Comparison of ENCODE assay signal across 19 cellular contexts in the genomic region with DNA sequence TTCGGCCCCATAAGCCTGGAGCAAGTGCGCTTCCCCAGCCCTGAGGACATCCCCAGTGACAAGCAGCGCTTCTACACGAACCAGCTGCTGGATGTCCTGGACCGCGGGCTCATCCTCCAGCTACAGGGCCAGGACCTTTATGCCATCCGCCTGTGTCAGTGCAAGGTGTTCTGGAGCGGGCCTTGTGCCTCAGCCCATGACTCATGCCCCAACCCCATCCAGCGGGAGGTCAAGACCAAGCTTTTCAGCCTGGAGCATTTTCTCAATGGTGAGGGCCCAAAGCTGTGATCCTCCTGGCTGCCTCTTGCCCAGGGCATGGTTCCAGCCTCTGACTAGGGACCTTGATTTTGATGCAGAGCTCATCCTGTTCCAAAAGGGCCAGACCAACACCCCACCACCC. TPM values are rescaled to one million over a fixed set of nuclear protein-coding genes. Genes with fewer than 3 reads are reported as not detected.
DNase-seq lines count a peak whose midpoint lies in the region; ATAC-seq, FAIRE-seq and TF ChIP-seq lines count a peak whose summit lies in the region.
"Had no signal": no experiment of that assay in that cellular context is flagged by ENCODE, and none has a peak within 500 bp of the region (broad histone marks: within the 10 kb centered on the region; RNA-seq: fewer than 3 reads in every experiment).

No MANE protein-coding gene starts in this region.

- no peak for ATAC-seq in activated naive CD4-positive, alpha-beta T cell treated with anti-CD3 and anti-CD28 coated beads, Interleukin-2, amount 50 U/mL, for 72 hours
- peak; percentile 3 for ATAC-seq in K562
- ATAC-seq in stimulated activated effector memory CD8-positive, alpha-beta T cell treated with anti-CD3 and anti-CD28 coated beads, Interleukin-12 subunit alpha, Interleukin-12 subunit beta, amount 100 ng/mL, for 72 hours, result no peak
- ATAC-seq in HG03521 (IDR thresholded peaks at IDR 0.05; ENCODE audit: unreplicated experiment), result no peak
- ATAC-seq: T-helper 17 cell had no signal

- in situ Hi-C loops in K562 (cut with MboI), result no loop called here

- peaks cover 0 to 21% of the 10 kb centered on the region in 2 experiments; a peak in 2 of 5 replicates for H3K4me1 ChIP-seq in K562 (replicated peaks in 1 of 2; ENCODE audit: control insufficient read depth in 2 of 2, insufficient read depth in 2 of 2, low read length in 2 of 2)
- H3K4me1 ChIP-seq: vagina had no signal

- H4K20me1 ChIP-seq in K562 (replicated peaks; ENCODE audit: control insufficient read depth, insufficient read depth, low read length), result peaks cover 3% of the 10 kb centered on the region

- no peak for TF ChIP-seq POLR2A in K562 (conservative IDR thresholded peaks at IDR 0.05)

- intact Hi-C loops in K562 (cut with micrococcal nuclease), result no loop called here

- H3K36me3 ChIP-seq in K562 (ENCODE audit: control insufficient read depth, insufficient read depth, low read length), result peaks cover 14% of the 10 kb centered on the region; the same call in 2 of the 3 replicates

- no peaks in the 10 kb centered on the region for H3K9me3 Mint-ChIP-seq in activated naive CD4-positive, alpha-beta T cell treated with anti-CD3 and anti-CD28 coated beads, Interleukin-2, amount 50 U/mL, for 72 hours
- H3K9me3 Mint-ChIP-seq in stimulated activated effector memory CD8-positive, alpha-beta T cell treated with anti-CD3 and anti-CD28 coated beads, Interleukin-12 subunit alpha, Interleukin-12 subunit beta, amount 100 ng/mL, for 72 hours, result no peaks in the 10 kb centered on the region
- H3K9me3 Mint-ChIP-seq: CD4-positive, CD25-positive, alpha-beta regulatory T cell; nephron had no signal

- TF ChIP-seq EP300 in K562 (IDR thresholded peaks at IDR 0.05; ENCODE audit: low read length), result no peak

- DNase-seq in activated naive CD4-positive, alpha-beta T cell treated with anti-CD3 and anti-CD28 coated beads, Interleukin-2, amount 50 U/mL, for 72 hours (ENCODE audit: low spot score in 2 of 2), result no peak
- DNase-seq in activated naive CD4-positive, alpha-beta T cell treated with Interleukin-2 at 50 U/mL for 16 hours, result no peak
- DNase-seq in MV-4-11 (lab: John Stamatoyannopoulos, UW) (peak; percentile 53), K562 (ENCODE audit: extremely low read depth in 1 of 4, low spot score in 3 of 4) (no peak), DMS153 (lab: John Stamatoyannopoulos, UW) (no peak), mucosa of gallbladder (ENCODE audit: low spot score) (no peak)
- no peak for DNase-seq in stimulated activated effector memory CD8-positive, alpha-beta T cell treated with anti-CD3 and anti-CD28 coated beads, Interleukin-12 subunit alpha, Interleukin-12 subunit beta, amount 100 ng/mL, for 72 hours (ENCODE audit: low spot score in 2 of 2)
- DNase-seq: cortex of kidney; Kasumi-1; NCI-H1417 treated with DMSO at 0.1 percent for 48 hours; stimulated activated CD4-positive, alpha-beta T cell treated with anti-CD3 and anti-CD28 coated beads, Interleukin-4, amount 100 ng/mL, for 4 hours; T-helper 17 cell had no signal

- FAIRE-seq in K562 (lab: Jason Lieb, UNC), result no peak
- FAIRE-seq: A204.1, endothelial cell of umbilical vein had no signal

- H3K27ac ChIP-seq in K562 (ENCODE audit: extremely low read depth, low read depth, low read length), result no peak overlapping the region
- H3K27ac ChIP-seq: vagina had no signal

- no TSS peak for BruUV-seq in K562 (replicated peaks; lab: Mats Ljungman, UMichigan)

- no peaks in the 10 kb centered on the region for H3K36me3 Mint-ChIP-seq in activated naive CD4-positive, alpha-beta T cell treated with anti-CD3 and anti-CD28 coated beads, Interleukin-2, amount 50 U/mL, for 72 hours
- H3K36me3 Mint-ChIP-seq in stimulated activated effector memory CD8-positive, alpha-beta T cell treated with anti-CD3 and anti-CD28 coated beads, Interleukin-12 subunit alpha, Interleukin-12 subunit beta, amount 100 ng/mL, for 72 hours, result peaks cover 67% of the 10 kb centered on the region

- no peak overlapping the region for H3K4me3 Mint-ChIP-seq in stimulated activated effector memory CD8-positive, alpha-beta T cell treated with anti-CD3 and anti-CD28 coated beads, Interleukin-12 subunit alpha, Interleukin-12 subunit beta, amount 100 ng/mL, for 72 hours
- H3K4me3 Mint-ChIP-seq: CD4-positive, CD25-positive, alpha-beta regulatory T cell; nephron; T-helper 17 cell had no signal

- no peak for TF ChIP-seq RAD21 in K562 (CRISPR knock-in tag; conservative IDR thresholded peaks at IDR 0.05 in 1 of 2, IDR thresholded peaks at IDR 0.05 in 1 of 2)

- POLR2A ChIA-PET in K562 (lab: Yijun Ruan, JAX), result interaction anchor here (0.6 to 4.5 kb wide), 14 partner anchors 8 to 542 kb away, joined by 3 to 28 read pairs (median 3); a partner anchor contains a TSS

- no peak overlapping the region for H3K4me3 ChIP-seq in K562
- H3K4me3 ChIP-seq: vagina had no signal

- no peak overlapping the region for H2AFZ ChIP-seq in K562 (ENCODE audit: low read depth, low read length)

- no peak for TF ChIP-seq CTCF in K562 (IDR thresholded peaks at IDR 0.05 in 2 of 3, conservative IDR thresholded peaks at IDR 0.05 in 1 of 3; ENCODE audit: insufficient read depth in 2 of 3, low read depth in 1 of 3, low read length in 3 of 3)

- peaks cover 20 to 26% of the 10 kb centered on the region in 2 experiments; a peak in 4 of 5 replicates for H3K27me3 ChIP-seq in K562 (ENCODE audit: control insufficient read depth in 2 of 2, insufficient read depth in 2 of 2, low read length in 2 of 2)
- H3K27me3 ChIP-seq: vagina had no signal

- no peaks in the 10 kb centered on the region for H3K9me1 ChIP-seq in K562 (ENCODE audit: control insufficient read depth, insufficient read depth, low read length)

- CTCF ChIA-PET in K562 (lab: Yijun Ruan, JAX; ENCODE audit: low intra/inter-chr PET ratio), result no interaction called here

- WGBS in K562 (ENCODE audit: insufficient coverage, low coverage, missing lambda C conversion rate), result 51% methylated on average over 9 of the region's 9 CpGs

- H3K79me2 ChIP-seq in K562 (ENCODE audit: control insufficient read depth, insufficient read depth, low read length), result no peaks in the 10 kb centered on the region

- H3K27ac Mint-ChIP-seq in activated naive CD4-positive, alpha-beta T cell treated with anti-CD3 and anti-CD28 coated beads, Interleukin-2, amount 50 U/mL, for 72 hours, result peak overlapping the region; percentile 10 to 85
- H3K27ac Mint-ChIP-seq in stimulated activated effector memory CD8-positive, alpha-beta T cell treated with anti-CD3 and anti-CD28 coated beads, Interleukin-12 subunit alpha, Interleukin-12 subunit beta, amount 100 ng/mL, for 72 hours, result peak overlapping the region; percentile 74
- H3K27ac Mint-ChIP-seq: nephron, T-helper 17 cell had no signal

- H3K9ac ChIP-seq in K562 (ENCODE audit: insufficient read depth in 1 of 2, low read depth in 2 of 2, low read length in 2 of 2), result no peak overlapping the region

- no peaks in the 10 kb centered on the region for H3K4me1 Mint-ChIP-seq in stimulated activated effector memory CD8-positive, alpha-beta T cell treated with anti-CD3 and anti-CD28 coated beads, Interleukin-12 subunit alpha, Interleukin-12 subunit beta, amount 100 ng/mL, for 72 hours
- H3K4me1 Mint-ChIP-seq: nephron had no signal

- no peaks in the 10 kb centered on the region for H3K9me3 ChIP-seq in K562 (replicated peaks; ENCODE audit: control insufficient read depth, insufficient read depth, low read depth, low read length)
- H3K9me3 ChIP-seq: vagina had no signal

- H3K4me2 ChIP-seq in K562 (ENCODE audit: insufficient read depth, low read length), result no peak overlapping the region

RNA-seq across cellular contexts. Expression of a gene that starts 10.1 kb away (rescaled TPM):
- total RNA-seq in activated naive CD4-positive, alpha-beta T cell treated with anti-CD3 and anti-CD28 coated beads, Interleukin-2, amount 50 U/mL, for 72 hours, result 1 to 10 TPM; 6.1 to 9.7 TPM
- total RNA-seq in K562 (2011; cell fraction: chromatin; rRNA removed; ENCODE audit: low replicate concordance), result not detected in 2 replicates
- total RNA-seq in K562 (2011; cell fraction: nucleolus; rRNA removed), result not detected in 2 replicates
- total RNA-seq in K562 (2011; cell fraction: nucleoplasm; rRNA removed), result not detected in 2 replicates
- total RNA-seq in K562 (2014; rRNA removed), result not detected in 2 replicates
- not detected in 2 replicates for total RNA-seq in K562 (2014; rRNA removed; fragmentation: Illumina TruSeq; extraction: Trizol)
- not detected in 2 replicates for total RNA-seq in K562 (2015; rRNA removed; fragmentation: Illumina TruSeq; extraction: Trizol)
- total RNA-seq in K562 (2021), result 0.04 and 0.20 TPM in 2 replicates
- not detected in 2 replicates for polyA plus RNA-seq in K562 (2011; rRNA removed)
- polyA plus RNA-seq in K562 (2011; cell fraction: cytosol; rRNA removed), result not detected in 2 replicates
- 0.08 and 0.09 TPM in 2 replicates for polyA plus RNA-seq in K562 (2011; cell fraction: nucleus; rRNA removed)
- polyA plus RNA-seq in K562 (2012), result 0.10 TPM in 1 of 2 replicates, not detected in the other
- polyA plus RNA-seq in K562 (2014; fragmentation: Illumina TruSeq; extraction: Trizol), result not detected in 2 replicates
- not detected for polyA plus RNA-seq in K562 (2014; fragmentation: Nextera tagmentation; extraction: Ambion mirVana)
- polyA plus RNA-seq in K562 (2014; rRNA removed), result not detected in 2 replicates
- not detected in 2 replicates for polyA minus RNA-seq in K562 (2011; rRNA and poly(A)+ RNA removed)
- polyA minus RNA-seq in K562 (2011; cell fraction: cytosol; rRNA and poly(A)+ RNA removed), result not detected in 2 replicates
- not detected in 2 replicates for polyA minus RNA-seq in K562 (2011; cell fraction: nucleus; rRNA and poly(A)+ RNA removed)
- 18.8 TPM for total RNA-seq in mucosa of gallbladder

RNA-seq across cellular contexts. Expression of a gene that starts 37.3 kb away (rescaled TPM):
- total RNA-seq in activated naive CD4-positive, alpha-beta T cell treated with anti-CD3 and anti-CD28 coated beads, Interleukin-2, amount 50 U/mL, for 72 hours, result under 1 TPM; 0.16 TPM
- total RNA-seq in K562 (2011; cell fraction: chromatin; rRNA removed; ENCODE audit: low replicate concordance), result 0.19 and 2.1 TPM in 2 replicates
- total RNA-seq in K562 (2011; cell fraction: nucleolus; rRNA removed), result 0.79 and 1.3 TPM in 2 replicates
- total RNA-seq in K562 (2011; cell fraction: nucleoplasm; rRNA removed), result 0.73 and 0.84 TPM in 2 replicates
- total RNA-seq in K562 (2014; rRNA removed), result 0.09 TPM in 1 of 2 replicates, not detected in the other
- not detected in 2 replicates for total RNA-seq in K562 (2014; rRNA removed; fragmentation: Illumina TruSeq; extraction: Trizol)
- 0.15 TPM in 1 of 2 replicates, not detected in the other for total RNA-seq in K562 (2015; rRNA removed; fragmentation: Illumina TruSeq; extraction: Trizol)
- 0.16 TPM in 1 of 2 replicates, not detected in the other for total RNA-seq in K562 (2021)
- 0.07 and 0.09 TPM in 2 replicates for polyA plus RNA-seq in K562 (2011; rRNA removed)
- 0.15 TPM in 1 of 2 replicates, not detected in the other for polyA plus RNA-seq in K562 (2011; cell fraction: cytosol; rRNA removed)
- 0.86 and 1.5 TPM in 2 replicates for polyA plus RNA-seq in K562 (2011; cell fraction: nucleus; rRNA removed)
- polyA plus RNA-seq in K562 (2012), result 0.34 and 3.9 TPM in 2 replicates
- polyA plus RNA-seq in K562 (2014; fragmentation: Illumina TruSeq; extraction: Trizol), result not detected in 2 replicates
- polyA plus RNA-seq in K562 (2014; fragmentation: Nextera tagmentation; extraction: Ambion mirVana), result under 1 TPM; 0.06 to 0.17 TPM
- 0.09 and 0.15 TPM in 2 replicates for polyA plus RNA-seq in K562 (2014; rRNA removed)
- polyA minus RNA-seq in K562 (2011; rRNA and poly(A)+ RNA removed), result 0.11 TPM in 1 of 2 replicates, not detected in the other
- not detected in 2 replicates for polyA minus RNA-seq in K562 (2011; cell fraction: cytosol; rRNA and poly(A)+ RNA removed)
- 0.54 and 0.67 TPM in 2 replicates for polyA minus RNA-seq in K562 (2011; cell fraction: nucleus; rRNA and poly(A)+ RNA removed)
- total RNA-seq in mucosa of gallbladder, result 5.2 TPM
- total RNA-seq: endothelial cell of umbilical vein, pulmonary artery endothelial cell had no signal
- polyA plus RNA-seq: endothelial cell of umbilical vein had no signal

Comparison
In these comparisons a context has a peak if more than half of its experiments do, and no peak if none do; other contexts are left out.
1. RNA of a gene that starts 10.1 kb away (total RNA-seq): 18.8 TPM in mucosa of gallbladder (single experiment) and 6.1 to 9.7 TPM in activated naive CD4-positive, alpha-beta T cell treated with anti-CD3 and anti-CD28 coated beads, Interleukin-2, amount 50 U/mL, for 72 hours; 0.04 to 0.20 TPM in K562; every median in the first group is over 4 times any median in the second.